ENCODE assay signal across 1 cellular context in genomic region chr15:42046597-42046996, GRCh38.
TF ChIP-seq lines count a peak whose summit lies in the region.

No MANE protein-coding gene starts in this region.

TF ChIP-seq in K562, 482 proteins besides CTCF, POLR2A, EP300 and RAD21 (continued from another document and continues in another):
- TF ChIP-seq ZC3H4 (CRISPR knock-in tag; IDR thresholded peaks at IDR 0.05; ENCODE audit: borderline replicate concordance) (no peak), NKRF (IDR thresholded peaks at IDR 0.05; ENCODE audit: borderline replicate concordance) (no peak), ARID1B (IDR thresholded peaks at IDR 0.05) (0 out of 2 replicates have a peak, but pooled peaks have one; percentile 30), MTA2 (IDR thresholded peaks at IDR 0.05; ENCODE audit: low read depth) (peak; percentile 12; the same call in 1 of the 2 replicates), CREM (IDR thresholded peaks at IDR 0.05; ENCODE audit: low read depth) (no peak), ZNF324 (CRISPR knock-in tag; IDR thresholded peaks at IDR 0.05) (no peak), LARP7 (IDR thresholded peaks at IDR 0.05) (no peak), FUS (optimal IDR thresholded peaks at IDR 0.05; ENCODE audit: low read depth, low read length) (no peak), KLF6 (CRISPR knock-in tag; IDR thresholded peaks at IDR 0.05; ENCODE audit: borderline replicate concordance) (no peak), CBX8 (IDR thresholded peaks at IDR 0.05; ENCODE audit: borderline replicate concordance, extremely low read depth, low read depth, low read length, poor library complexity, severe bottlenecking) (no peak), EWSR1 (IDR thresholded peaks at IDR 0.05; ENCODE audit: borderline replicate concordance, low read depth, partially characterized antibody) (no peak), ZNF445 (CRISPR knock-in tag; IDR thresholded peaks at IDR 0.05; ENCODE audit: low read depth) (no peak), TARDBP (IDR thresholded peaks at IDR 0.05) (no peak), ZNF384 (IDR thresholded peaks at IDR 0.05; ENCODE audit: low read depth, low read length) (no peak), ZNF146 (CRISPR knock-in tag; IDR thresholded peaks at IDR 0.05; ENCODE audit: unreplicated experiment) (no peak), CBFA2T3 (IDR thresholded peaks at IDR 0.05) (peak; percentile 43), NR3C1 (CRISPR knock-in tag; IDR thresholded peaks at IDR 0.05) (no peak), HDAC1 (IDR thresholded peaks at IDR 0.05) (no peak), ZNF12 (CRISPR knock-in tag; IDR thresholded peaks at IDR 0.05) (no peak), CBX1 (IDR thresholded peaks at IDR 0.05; ENCODE audit: low read depth) (no peak), MYNN (IDR thresholded peaks at IDR 0.05) (no peak), MYNN (CRISPR knock-in tag; IDR thresholded peaks at IDR 0.05) (no peak), REST (CRISPR knock-in tag; IDR thresholded peaks at IDR 0.05; ENCODE audit: low read depth) (no peak), HOXB6 (CRISPR knock-in tag; IDR thresholded peaks at IDR 0.05; ENCODE audit: borderline replicate concordance) (no peak), STAT5A (IDR thresholded peaks at IDR 0.05; ENCODE audit: borderline replicate concordance, low read length) (no peak), PML (IDR thresholded peaks at IDR 0.05; ENCODE audit: low read length) (no peak), FOXA3 (CRISPR knock-in tag; conservative IDR thresholded peaks at IDR 0.05 in 1 of 2, IDR thresholded peaks at IDR 0.05 in 1 of 2) (peak in 1 of 2 experiments; percentile 70; a peak in 2 of 4 replicates), POLR2AphosphoS2 (IDR thresholded peaks at IDR 0.05; ENCODE audit: low read length) (no peak), DPF2 (IDR thresholded peaks at IDR 0.05) (no peak), CAMTA2 (CRISPR knock-in tag; conservative IDR thresholded peaks at IDR 0.05) (no peak), TCF3 (CRISPR knock-in tag; IDR thresholded peaks at IDR 0.05) (0 out of 2 replicates have a peak, but pooled peaks have one; percentile 29), ATF4 (CRISPR knock-in tag; IDR thresholded peaks at IDR 0.05) (no peak), U2AF1 (optimal IDR thresholded peaks at IDR 0.05; ENCODE audit: low read depth, low read length) (no peak), RB1 (IDR thresholded peaks at IDR 0.05; ENCODE audit: low read depth) (no peak), SUPT5H (IDR thresholded peaks at IDR 0.05) (no peak), PCBP2 (IDR thresholded peaks at IDR 0.05; ENCODE audit: low read depth, low read length, poor library complexity, severe bottlenecking) (no peak), MAZ (CRISPR knock-in tag; conservative IDR thresholded peaks at IDR 0.05 in 1 of 2, IDR thresholded peaks at IDR 0.05 in 1 of 2) (no peak), ILK (tag; IDR thresholded peaks at IDR 0.05; ENCODE audit: borderline replicate concordance, low read depth) (no peak), HDAC3 (IDR thresholded peaks at IDR 0.05; ENCODE audit: borderline replicate concordance, partially characterized antibody) (no peak), TAL1 (IDR thresholded peaks at IDR 0.05) (peak; percentile 25; the same call in 1 of the 2 replicates), ZEB2 (IDR thresholded peaks at IDR 0.05) (no peak), FOXP4 (CRISPR knock-in tag; IDR thresholded peaks at IDR 0.05; ENCODE audit: borderline replicate concordance) (no peak), TAF9B (IDR thresholded peaks at IDR 0.05; ENCODE audit: partially characterized antibody) (no peak), MAFF (IDR thresholded peaks at IDR 0.05; ENCODE audit: low read length) (no peak), COPS2 (conservative IDR thresholded peaks at IDR 0.05) (no peak), ZFPM2 (CRISPR knock-in tag; IDR thresholded peaks at IDR 0.05) (no peak), SLC30A9 (CRISPR knock-in tag; IDR thresholded peaks at IDR 0.05) (no peak), SRSF7 (optimal IDR thresholded peaks at IDR 0.05; ENCODE audit: low read depth, low read length) (no peak), ZNF253 (CRISPR knock-in tag; conservative IDR thresholded peaks at IDR 0.05) (no peak)
- TF ChIP-seq, protein P1, sequence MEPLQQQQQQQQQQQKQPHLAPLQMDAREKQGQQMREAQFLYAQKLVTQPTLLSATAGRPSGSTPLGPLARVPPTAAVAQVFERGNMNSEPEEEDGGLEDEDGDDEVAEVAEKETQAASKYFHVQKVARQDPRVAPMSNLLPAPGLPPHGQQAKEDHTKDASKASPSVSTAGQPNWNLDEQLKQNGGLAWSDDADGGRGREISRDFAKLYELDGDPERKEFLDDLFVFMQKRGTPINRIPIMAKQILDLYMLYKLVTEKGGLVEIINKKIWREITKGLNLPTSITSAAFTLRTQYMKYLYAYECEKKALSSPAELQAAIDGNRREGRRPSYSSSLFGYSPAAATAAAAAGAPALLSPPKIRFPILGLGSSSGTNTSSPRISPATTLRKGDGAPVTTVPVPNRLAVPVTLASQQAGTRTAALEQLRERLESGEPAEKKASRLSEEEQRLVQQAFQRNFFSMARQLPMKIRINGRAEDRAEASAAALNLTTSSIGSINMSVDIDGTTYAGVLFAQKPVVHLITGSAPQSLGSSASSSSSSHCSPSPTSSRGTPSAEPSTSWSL (CRISPR knock-in tag; IDR thresholded peaks at IDR 0.05; ENCODE audit: borderline replicate concordance) = no peak
- TF ChIP-seq, protein P2, sequence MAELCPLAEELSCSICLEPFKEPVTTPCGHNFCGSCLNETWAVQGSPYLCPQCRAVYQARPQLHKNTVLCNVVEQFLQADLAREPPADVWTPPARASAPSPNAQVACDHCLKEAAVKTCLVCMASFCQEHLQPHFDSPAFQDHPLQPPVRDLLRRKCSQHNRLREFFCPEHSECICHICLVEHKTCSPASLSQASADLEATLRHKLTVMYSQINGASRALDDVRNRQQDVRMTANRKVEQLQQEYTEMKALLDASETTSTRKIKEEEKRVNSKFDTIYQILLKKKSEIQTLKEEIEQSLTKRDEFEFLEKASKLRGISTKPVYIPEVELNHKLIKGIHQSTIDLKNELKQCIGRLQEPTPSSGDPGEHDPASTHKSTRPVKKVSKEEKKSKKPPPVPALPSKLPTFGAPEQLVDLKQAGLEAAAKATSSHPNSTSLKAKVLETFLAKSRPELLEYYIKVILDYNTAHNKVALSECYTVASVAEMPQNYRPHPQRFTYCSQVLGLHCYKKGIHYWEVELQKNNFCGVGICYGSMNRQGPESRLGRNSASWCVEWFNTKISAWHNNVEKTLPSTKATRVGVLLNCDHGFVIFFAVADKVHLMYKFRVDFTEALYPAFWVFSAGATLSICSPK (IDR thresholded peaks at IDR 0.05; ENCODE audit: borderline replicate concordance) = no peak
- TF ChIP-seq, protein P3, sequence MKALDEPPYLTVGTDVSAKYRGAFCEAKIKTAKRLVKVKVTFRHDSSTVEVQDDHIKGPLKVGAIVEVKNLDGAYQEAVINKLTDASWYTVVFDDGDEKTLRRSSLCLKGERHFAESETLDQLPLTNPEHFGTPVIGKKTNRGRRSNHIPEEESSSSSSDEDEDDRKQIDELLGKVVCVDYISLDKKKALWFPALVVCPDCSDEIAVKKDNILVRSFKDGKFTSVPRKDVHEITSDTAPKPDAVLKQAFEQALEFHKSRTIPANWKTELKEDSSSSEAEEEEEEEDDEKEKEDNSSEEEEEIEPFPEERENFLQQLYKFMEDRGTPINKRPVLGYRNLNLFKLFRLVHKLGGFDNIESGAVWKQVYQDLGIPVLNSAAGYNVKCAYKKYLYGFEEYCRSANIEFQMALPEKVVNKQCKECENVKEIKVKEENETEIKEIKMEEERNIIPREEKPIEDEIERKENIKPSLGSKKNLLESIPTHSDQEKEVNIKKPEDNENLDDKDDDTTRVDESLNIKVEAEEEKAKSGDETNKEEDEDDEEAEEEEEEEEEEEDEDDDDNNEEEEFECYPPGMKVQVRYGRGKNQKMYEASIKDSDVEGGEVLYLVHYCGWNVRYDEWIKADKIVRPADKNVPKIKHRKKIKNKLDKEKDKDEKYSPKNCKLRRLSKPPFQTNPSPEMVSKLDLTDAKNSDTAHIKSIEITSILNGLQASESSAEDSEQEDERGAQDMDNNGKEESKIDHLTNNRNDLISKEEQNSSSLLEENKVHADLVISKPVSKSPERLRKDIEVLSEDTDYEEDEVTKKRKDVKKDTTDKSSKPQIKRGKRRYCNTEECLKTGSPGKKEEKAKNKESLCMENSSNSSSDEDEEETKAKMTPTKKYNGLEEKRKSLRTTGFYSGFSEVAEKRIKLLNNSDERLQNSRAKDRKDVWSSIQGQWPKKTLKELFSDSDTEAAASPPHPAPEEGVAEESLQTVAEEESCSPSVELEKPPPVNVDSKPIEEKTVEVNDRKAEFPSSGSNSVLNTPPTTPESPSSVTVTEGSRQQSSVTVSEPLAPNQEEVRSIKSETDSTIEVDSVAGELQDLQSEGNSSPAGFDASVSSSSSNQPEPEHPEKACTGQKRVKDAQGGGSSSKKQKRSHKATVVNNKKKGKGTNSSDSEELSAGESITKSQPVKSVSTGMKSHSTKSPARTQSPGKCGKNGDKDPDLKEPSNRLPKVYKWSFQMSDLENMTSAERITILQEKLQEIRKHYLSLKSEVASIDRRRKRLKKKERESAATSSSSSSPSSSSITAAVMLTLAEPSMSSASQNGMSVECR (CRISPR knock-in tag; IDR thresholded peaks at IDR 0.05) = no peak
- TF ChIP-seq, protein P4, sequence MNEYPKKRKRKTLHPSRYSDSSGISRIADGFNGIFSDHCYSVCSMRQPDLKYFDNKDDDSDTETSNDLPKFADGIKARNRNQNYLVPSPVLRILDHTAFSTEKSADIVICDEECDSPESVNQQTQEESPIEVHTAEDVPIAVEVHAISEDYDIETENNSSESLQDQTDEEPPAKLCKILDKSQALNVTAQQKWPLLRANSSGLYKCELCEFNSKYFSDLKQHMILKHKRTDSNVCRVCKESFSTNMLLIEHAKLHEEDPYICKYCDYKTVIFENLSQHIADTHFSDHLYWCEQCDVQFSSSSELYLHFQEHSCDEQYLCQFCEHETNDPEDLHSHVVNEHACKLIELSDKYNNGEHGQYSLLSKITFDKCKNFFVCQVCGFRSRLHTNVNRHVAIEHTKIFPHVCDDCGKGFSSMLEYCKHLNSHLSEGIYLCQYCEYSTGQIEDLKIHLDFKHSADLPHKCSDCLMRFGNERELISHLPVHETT (CRISPR knock-in tag; conservative IDR thresholded peaks at IDR 0.05 in 1 of 2, IDR thresholded peaks at IDR 0.05 in 1 of 2) = no peak
- TF ChIP-seq, protein P5, sequence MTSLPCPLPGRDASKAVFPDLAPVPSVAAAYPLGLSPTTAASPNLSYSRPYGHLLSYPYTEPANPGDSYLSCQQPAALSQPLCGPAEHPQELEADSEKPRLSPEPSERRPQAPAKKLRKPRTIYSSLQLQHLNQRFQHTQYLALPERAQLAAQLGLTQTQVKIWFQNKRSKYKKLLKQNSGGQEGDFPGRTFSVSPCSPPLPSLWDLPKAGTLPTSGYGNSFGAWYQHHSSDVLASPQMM (CRISPR knock-in tag; IDR thresholded peaks at IDR 0.05) = no peak
